Comparison of ENCODE assay signal across 8 cellular contexts in genomic region chr6:46653439-46653942, GRCh38. TPM values are rescaled to one million over a fixed set of nuclear protein-coding genes. Genes with fewer than 3 reads are reported as not detected.
DNase-seq lines count a peak whose midpoint lies in the region; ATAC-seq and TF ChIP-seq lines count a peak whose summit lies in the region.

No MANE protein-coding gene starts in this region.

- peaks cover 2% of the 10 kb centered on the region for H3K27me3 ChIP-seq in GM06990 (replicated peaks; ENCODE audit: control insufficient read depth, insufficient read depth, low read length)
- no peaks in the 10 kb centered on the region for H3K27me3 ChIP-seq in Peyer's patch
- no peaks in the 10 kb centered on the region for H3K27me3 ChIP-seq in fibroblast of lung (ENCODE audit: control insufficient read depth, insufficient read depth, low read length)
- no peaks in the 10 kb centered on the region for H3K27me3 ChIP-seq in rectal smooth muscle tissue (ENCODE audit: control insufficient read depth, insufficient read depth, low read length)

- no peak for TF ChIP-seq POLR2A in Peyer's patch (IDR thresholded peaks at IDR 0.05)

- H3K27ac ChIP-seq in Peyer's patch (peak overlapping the region in 3 of 4 donors; percentile 43 to 79 (median 53)), fibroblast of lung (ENCODE audit: insufficient read depth, low read length) (peak overlapping the region; percentile 22), rectal smooth muscle tissue (ENCODE audit: low read depth, low read length) (peak overlapping the region; percentile 85)

- peak overlapping the region; percentile 89 for H3K4me2 ChIP-seq in fibroblast of lung (ENCODE audit: extremely low read depth, insufficient read depth, low read length)

- H3K9me3 ChIP-seq in Peyer's patch = no peaks in the 10 kb centered on the region
- H3K9me3 ChIP-seq in fibroblast of lung (ENCODE audit: control insufficient read depth, insufficient read depth, low read depth, low read length) = no peaks in the 10 kb centered on the region

- DNase-seq in GM06990 (ENCODE audit: extremely low read depth, insufficient read length) (no peak), Peyer's patch (no peak), fibroblast of lung (ENCODE audit: low read depth in 2 of 2) (no peak), iPS-NIHi11 (ENCODE audit: low spot score) (no peak), T-helper 9 cell (no peak), NCI-H526 treated with DMSO at 0.1 percent for 48 hours (lab: John Stamatoyannopoulos, UW) (no peak)

- H3K36me3 ChIP-seq in GM06990 (ENCODE audit: control insufficient read depth, insufficient read depth, low read length) (no peaks in the 10 kb centered on the region), Peyer's patch (no peaks in the 10 kb centered on the region), fibroblast of lung (ENCODE audit: control insufficient read depth, insufficient read depth, low read length) (no peaks in the 10 kb centered on the region), rectal smooth muscle tissue (ENCODE audit: control insufficient read depth, insufficient read depth, low read length) (no peaks in the 10 kb centered on the region)

- H4K20me1 ChIP-seq in fibroblast of lung (ENCODE audit: control insufficient read depth, extremely low read depth, insufficient read depth, low read length) = no peaks in the 10 kb centered on the region

- TF ChIP-seq CTCF in GM06990 (IDR thresholded peaks at IDR 0.05; ENCODE audit: insufficient read depth, low read length, poor library complexity, severe bottlenecking) (no peak), Peyer's patch (IDR thresholded peaks at IDR 0.05) (no peak), fibroblast of lung (conservative IDR thresholded peaks at IDR 0.05 in 1 of 2, IDR thresholded peaks at IDR 0.05 in 1 of 2; ENCODE audit: low read depth in 1 of 2, low read length in 2 of 2) (no peak)

- peaks cover 0 to 12% (median 0%) of the 10 kb centered on the region in 4 donors for H3K4me1 ChIP-seq in Peyer's patch
- no peaks in the 10 kb centered on the region for H3K4me1 ChIP-seq in fibroblast of lung (ENCODE audit: control insufficient read depth, extremely low read depth, insufficient read depth, low read length)
- H3K4me1 ChIP-seq in rectal smooth muscle tissue (ENCODE audit: control insufficient read depth, insufficient read depth, low read length) = peaks cover 2% of the 10 kb centered on the region

- H3K79me2 ChIP-seq in fibroblast of lung (ENCODE audit: control insufficient read depth, insufficient read depth, low read length) = no peaks in the 10 kb centered on the region

- H3K4me3 ChIP-seq in GM06990 (replicated peaks; ENCODE audit: low read depth, low read length) = peak overlapping the region; percentile 72
- H3K4me3 ChIP-seq in Peyer's patch = peak overlapping the region; percentile 53 to 84 (median 66)
- peak overlapping the region; percentile 87 to 96 (median 90) for H3K4me3 ChIP-seq in fibroblast of lung (replicated peaks in 1 of 4; ENCODE audit: control extremely low read depth in 1 of 4, insufficient read depth in 1 of 4, low read depth in 3 of 4, low read length in 4 of 4)
- H3K4me3 ChIP-seq in rectal smooth muscle tissue (ENCODE audit: low read length) = peak overlapping the region; percentile 98

- no peak for ATAC-seq in GM19023 (IDR thresholded peaks at IDR 0.05; ENCODE audit: unreplicated experiment)

- peak overlapping the region; percentile 97 for H2AFZ ChIP-seq in fibroblast of lung (ENCODE audit: low read length)

- H3K9ac ChIP-seq in fibroblast of lung (ENCODE audit: insufficient read depth, low read length) = peak overlapping the region; percentile 48
- H3K9ac ChIP-seq in rectal smooth muscle tissue (ENCODE audit: low read length) = peak overlapping the region; percentile 57

RNA-seq across cellular contexts. Expression of gene SLC25A27, which starts 0.7 kb away (rescaled TPM):
- total RNA-seq in Peyer's patch = 10 to 100 TPM; 14.9 to 57.8 (median 25.8) TPM
- total RNA-seq in fibroblast of lung = 12.6 and 18.7 TPM in 2 replicates
- polyA plus RNA-seq in fibroblast of lung = 2.7 and 5.2 TPM in 2 replicates
- 1.2 and 3.1 TPM in 2 replicates for polyA plus RNA-seq in fibroblast of lung (2012)
- polyA minus RNA-seq in fibroblast of lung (ENCODE audit: low replicate concordance) = 0.24 TPM in 1 of 2 replicates, not detected in the other

RNA-seq across cellular contexts. Expression of gene CYP39A1, which starts 0.9 kb away (rescaled TPM):
- total RNA-seq in Peyer's patch (1 to 10 TPM; 1.2 to 8.3 (median 3.4) TPM), fibroblast of lung (3.6 and 3.8 TPM in 2 replicates)
- polyA plus RNA-seq in fibroblast of lung = 0.24 and 0.49 TPM in 2 replicates
- 0.26 and 0.39 TPM in 2 replicates for polyA plus RNA-seq in fibroblast of lung (2012)
- not detected in 2 replicates for polyA minus RNA-seq in fibroblast of lung (ENCODE audit: low replicate concordance)

RNA-seq across cellular contexts. Expression of gene TDRD6, which starts 34.2 kb away (rescaled TPM):
- total RNA-seq in Peyer's patch (under 1 TPM; 0.18 to 0.83 (median 0.48) TPM), fibroblast of lung (0.26 and 0.33 TPM in 2 replicates)
- 0.01 TPM in 1 of 2 replicates, not detected in the other for polyA plus RNA-seq in fibroblast of lung
- polyA plus RNA-seq in fibroblast of lung (2012) = not detected in 2 replicates
- not detected in 2 replicates for polyA minus RNA-seq in fibroblast of lung (ENCODE audit: low replicate concordance)

Comparison
In these comparisons a context has a peak if more than half of its experiments do, and no peak if none do; other contexts are left out.
1. H3K27ac ChIP-seq: peak in every context shown above with its lines; median percentile 85 in rectal smooth muscle tissue; 53 in Peyer's patch; 22 in fibroblast of lung.